ENCODE assay signal across 15 cellular contexts in genomic region chr6:131167773-131168172, GRCh38. TPM values are rescaled to one million over a fixed set of nuclear protein-coding genes. Genes with fewer than 3 reads are reported as not detected.
A peak's percentile ranks its signal among the peaks of the same experiment; 100 is the strongest.
DNase-seq lines count a peak whose midpoint lies in the region; ATAC-seq, FAIRE-seq and TF ChIP-seq lines count a peak whose summit lies in the region.
"Had no signal": no experiment of that assay in that cellular context is flagged by ENCODE, and none has a peak within 500 bp of the region (broad histone marks: within the 10 kb centered on the region; RNA-seq: fewer than 3 reads in every experiment).

No MANE protein-coding gene starts in this region.

- no peak overlapping the region for H3K27ac ChIP-seq in A673 (ENCODE audit: low read depth, low read length, poor library complexity, severe bottlenecking)
- no peak overlapping the region for H3K27ac ChIP-seq in HCT116 (ENCODE audit: low read depth, low read length)
- H3K27ac ChIP-seq in VCaP: no peak overlapping the region
- H3K27ac ChIP-seq: uterus had no signal

- TF ChIP-seq POLR2A in HCT116 (IDR thresholded peaks at IDR 0.05; ENCODE audit: borderline replicate concordance, extremely low read depth, insufficient read depth, insufficient read length): no peak

- H4K20me1 ChIP-seq in HCT116 (ENCODE audit: insufficient read depth): no peaks in the 10 kb centered on the region

- H3K27me3 ChIP-seq in A673 (replicated peaks; ENCODE audit: insufficient read depth, low read depth, low read length, poor library complexity): no peaks in the 10 kb centered on the region
- no peaks in the 10 kb centered on the region for H3K27me3 ChIP-seq in HCT116 (ENCODE audit: insufficient read depth, low read length)
- H3K27me3 ChIP-seq: uterus had no signal

- H3K79me2 ChIP-seq in HCT116 (ENCODE audit: insufficient read depth, low read length): no peaks in the 10 kb centered on the region

- peak; percentile 27; the same call in 1 of the 2 replicates for TF ChIP-seq RAD21 in HCT116 (IDR thresholded peaks at IDR 0.05; ENCODE audit: low read depth)

- RAD21 ChIA-PET in HCT116 (lab: Charles Lee; ENCODE audit: low non-redundant PET in 1 of 2, low total read pairs in 2 of 2, uncharacterized antibody in 2 of 2, unreplicated experiment in 2 of 2): no interaction called here

- H3K4me1 ChIP-seq in A673 (ENCODE audit: insufficient read depth, low read length, poor library complexity, severe bottlenecking): peaks cover 9% of the 10 kb centered on the region
- H3K4me1 ChIP-seq in HCT116 (ENCODE audit: control insufficient read depth in 1 of 2, insufficient read depth in 2 of 2, low read length in 2 of 2): no peaks in the 10 kb centered on the region
- H3K4me1 ChIP-seq: uterus had no signal

- H3K9ac ChIP-seq in HCT116 (ENCODE audit: low read length): no peak overlapping the region

- H3K9me3 ChIP-seq in A673 (ENCODE audit: low read depth, low read length, poor library complexity, severe bottlenecking) (no peaks in the 10 kb centered on the region), HCT116 (ENCODE audit: control insufficient read depth in 1 of 2, insufficient read depth in 1 of 2, low read depth in 1 of 2, low read length in 2 of 2) (no peaks in the 10 kb centered on the region)
- H3K9me3 ChIP-seq: uterus had no signal

- H2AFZ ChIP-seq in HCT116 (ENCODE audit: low read depth, low read length, poor library complexity, severe bottlenecking): no peak overlapping the region

- TF ChIP-seq CTCF in A673 (conservative IDR thresholded peaks at IDR 0.05; ENCODE audit: low read depth, low read length) (peak; percentile 44; the same call in 1 of the 2 replicates), HCT116 (IDR thresholded peaks at IDR 0.05 in 2 of 3, conservative IDR thresholded peaks at IDR 0.05 in 1 of 3; ENCODE audit: borderline replicate concordance in 1 of 3, insufficient read depth in 1 of 3, low read depth in 2 of 3, low read length in 2 of 3) (no peak), VCaP (conservative IDR thresholded peaks at IDR 0.05) (peak; percentile 41)

- H3K9me2 ChIP-seq in HCT116 (ENCODE audit: insufficient read depth): no peaks in the 10 kb centered on the region

- BruUV-seq in A673 (replicated peaks; lab: Mats Ljungman, UMichigan) (no TSS peak), HCT116 (replicated peaks; lab: Mats Ljungman, UMichigan) (no TSS peak)

- DNase-seq in A673 (ENCODE audit: low spot score): peak; percentile 36
- no peak for DNase-seq in HCT116 (ENCODE audit: low read depth, low spot score)
- no peak for DNase-seq in stimulated activated CD4-positive, alpha-beta T cell treated with anti-CD3 and anti-CD28 coated beads, Interleukin-4, amount 100 ng/mL, for 1 hour
- no peak for DNase-seq in MV-4-11 (lab: John Stamatoyannopoulos, UW)
- DNase-seq: activated T-cell treated with anti-CD3 and anti-CD28 coated beads, Interleukin-2, amount 50 U/mL, for 24 hours; C1 segment of cervical spinal cord; NCI-H2081 treated with DMSO at 0.1 percent for 48 hours; uterus had no signal

- H3K36me3 ChIP-seq in A673 (ENCODE audit: insufficient read depth, low read length, poor library complexity, severe bottlenecking) (peaks cover 40% of the 10 kb centered on the region), HCT116 (ENCODE audit: control insufficient read depth in 1 of 2, insufficient read depth in 2 of 2, low read length in 2 of 2) (no peaks in the 10 kb centered on the region)
- H3K36me3 ChIP-seq: uterus had no signal

- peak; percentile 84 for FAIRE-seq in islet of Langerhans (lab: Jason Lieb, UNC)
- FAIRE-seq: GM18507, H1 had no signal

- CTCF ChIA-PET in A673 (lab: Charles Lee): interaction anchor here (1.0 to 1.6 kb wide), 2 partner anchors 51 to 283 kb away, joined by 3 read pairs; no protein-coding TSS in a partner anchor
- CTCF ChIA-PET in HCT116 (lab: Charles Lee): interaction anchor here (0.7 kb wide), 1 partner anchor 283 kb away, joined by 5 read pairs; no protein-coding TSS in a partner anchor

- ATAC-seq in HCT116 (no peak), HG02610 (IDR thresholded peaks at IDR 0.05; ENCODE audit: unreplicated experiment) (no peak), HG03460 (IDR thresholded peaks at IDR 0.05; ENCODE audit: unreplicated experiment) (no peak)
- ATAC-seq: activated CD4-positive, CD25-positive, alpha-beta regulatory T cell treated with anti-CD3 and anti-CD28 coated beads, Interleukin-2, amount 50 U/mL, for 24 hours had no signal

- intact Hi-C loops in A673 (cut with micrococcal nuclease; ENCODE audit: unreplicated experiment) (loop anchor here (2.0 kb wide), 1 partner anchor 283 kb away; no protein-coding TSS in a partner anchor), HCT116 (cut with micrococcal nuclease) (no loop called here)

- no peak overlapping the region for H3K4me2 ChIP-seq in HCT116 (ENCODE audit: low read length)

- H3K4me3 ChIP-seq in A673 (ENCODE audit: low read depth, low read length, poor library complexity, severe bottlenecking): no peak overlapping the region
- no peak overlapping the region for H3K4me3 ChIP-seq in HCT116 (replicated peaks in 1 of 2; ENCODE audit: low read depth in 1 of 2, low read length in 2 of 2)
- H3K4me3 ChIP-seq: uterus had no signal

- POLR2A ChIA-PET in A673 (lab: Charles Lee; ENCODE audit: low non-redundant PET): no interaction called here
- POLR2A ChIA-PET in HCT116 (lab: Charles Lee): no interaction called here

TF ChIP-seq in HCT116, 20 proteins besides CTCF, POLR2A, EP300 and RAD21:
- no peak for TF ChIP-seq SRF (IDR thresholded peaks at IDR 0.05; ENCODE audit: low read depth)
- no peak for TF ChIP-seq ZBTB33 (IDR thresholded peaks at IDR 0.05; ENCODE audit: extremely low read depth, insufficient replicate concordance, low read length)
- no peak for TF ChIP-seq SP1 (IDR thresholded peaks at IDR 0.05; ENCODE audit: low read depth)
- no peak for TF ChIP-seq YY1 (IDR thresholded peaks at IDR 0.05; ENCODE audit: extremely low read depth, insufficient replicate concordance, low read depth, low read length)
- no peak for TF ChIP-seq SIN3A (IDR thresholded peaks at IDR 0.05; ENCODE audit: low read depth)
- TF ChIP-seq POLR2AphosphoS5 (IDR thresholded peaks at IDR 0.05; ENCODE audit: low read depth, low read length): no peak
- no peak for TF ChIP-seq CEBPB (IDR thresholded peaks at IDR 0.05; ENCODE audit: low read depth)
- TF ChIP-seq ELF1 (IDR thresholded peaks at IDR 0.05; ENCODE audit: borderline replicate concordance, low read depth): no peak
- TF ChIP-seq TCF7L2 (IDR thresholded peaks at IDR 0.05; ENCODE audit: borderline replicate concordance, extremely low read depth, insufficient read depth, insufficient read length): no peak
- no peak for TF ChIP-seq ZNF274 (IDR thresholded peaks at IDR 0.05; ENCODE audit: low read depth, low read length)
- no peak for TF ChIP-seq EZH2 (IDR thresholded peaks at IDR 0.05)
- TF ChIP-seq EGR1 (IDR thresholded peaks at IDR 0.05; ENCODE audit: low read depth): no peak
- TF ChIP-seq EZH2phosphoT487 (IDR thresholded peaks at IDR 0.05; ENCODE audit: borderline replicate concordance): no peak
- no peak for TF ChIP-seq ZFX (IDR thresholded peaks at IDR 0.05)
- no peak for TF ChIP-seq REST (IDR thresholded peaks at IDR 0.05; ENCODE audit: low read depth)
- no peak for TF ChIP-seq ATF3 (IDR thresholded peaks at IDR 0.05)
- no peak for TF ChIP-seq FOSL1 (IDR thresholded peaks at IDR 0.05; ENCODE audit: low read depth)
TF ChIP-seq in HCT116: peak in this region for 0.

RNA-seq across cellular contexts. Expression of gene AKAP7, which starts 32.5 kb away (rescaled TPM):
- total RNA-seq in A673 (2021) (59.5 and 72.4 TPM in 2 replicates), HCT116 (2021; ENCODE audit: unreplicated experiment) (3.1 TPM)
- polyA plus RNA-seq in HCT116 (2012): 0.45 and 1.9 TPM in 2 replicates

Comparison
In these comparisons a context has a peak if more than half of its experiments do, and no peak if none do; other contexts are left out.
1. CTCF ChIP-seq: peak in A673 (single experiment) and VCaP (single experiment); none in HCT116 (0 of 3).
2. RNA of gene AKAP7, which starts 32.5 kb away (total RNA-seq): 59.5 to 72.4 TPM in A673; 3.1 TPM in HCT116 (single experiment); every median in the first group is over 10 times any median in the second.